8 cellular contexts compared by ENCODE assay signal in the genomic region with DNA sequence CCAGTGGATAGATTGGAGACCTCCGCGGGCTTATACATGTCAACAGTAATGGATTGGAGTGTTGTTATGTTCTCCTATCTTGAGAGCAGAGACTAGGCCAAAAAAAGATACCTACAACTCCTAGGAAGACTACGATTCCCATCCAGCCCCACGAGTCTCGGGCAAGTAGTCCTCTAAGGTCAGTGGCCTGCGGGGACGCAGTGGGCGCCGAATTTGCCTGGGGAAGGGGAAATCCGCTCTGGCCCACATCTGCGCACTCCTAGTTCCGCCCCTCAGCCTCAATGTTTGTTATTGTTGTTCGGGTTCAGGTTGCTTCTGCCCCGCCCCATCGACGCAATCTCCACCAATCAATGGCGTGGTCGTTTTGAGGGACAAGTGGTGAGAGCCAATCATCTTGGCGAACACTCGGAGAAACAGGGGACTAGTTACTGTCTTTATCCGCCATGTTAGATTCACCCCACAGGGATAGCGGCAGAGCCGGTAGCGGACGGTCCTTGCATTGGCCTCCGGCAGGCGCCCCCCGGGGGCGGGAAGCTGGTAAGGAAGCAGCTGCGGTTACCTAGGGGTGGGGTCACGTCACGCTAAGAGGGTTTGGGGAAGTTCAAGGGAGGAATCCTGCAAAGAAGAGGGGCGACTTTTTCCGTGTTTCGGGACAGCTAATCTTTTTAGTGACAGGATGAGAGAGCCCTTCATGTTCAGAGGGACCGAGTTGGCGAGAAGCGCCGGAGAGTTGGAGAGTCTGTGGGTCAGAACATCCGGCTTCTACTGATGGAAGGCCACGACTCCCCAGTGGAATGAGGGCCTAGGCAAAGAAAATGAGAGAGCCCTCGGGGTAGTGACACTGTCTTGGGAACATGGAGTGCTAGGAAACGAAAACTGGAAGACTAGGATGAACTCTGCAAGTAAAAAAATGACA. TPM values are rescaled to one million over a fixed set of nuclear protein-coding genes. Genes with fewer than 3 reads are reported as not detected.
A peak's percentile ranks its signal among the peaks of the same experiment; 100 is the strongest.
DNase-seq lines count a peak whose midpoint lies in the region; ATAC-seq and TF ChIP-seq lines count a peak whose summit lies in the region.

A gene with protein sequence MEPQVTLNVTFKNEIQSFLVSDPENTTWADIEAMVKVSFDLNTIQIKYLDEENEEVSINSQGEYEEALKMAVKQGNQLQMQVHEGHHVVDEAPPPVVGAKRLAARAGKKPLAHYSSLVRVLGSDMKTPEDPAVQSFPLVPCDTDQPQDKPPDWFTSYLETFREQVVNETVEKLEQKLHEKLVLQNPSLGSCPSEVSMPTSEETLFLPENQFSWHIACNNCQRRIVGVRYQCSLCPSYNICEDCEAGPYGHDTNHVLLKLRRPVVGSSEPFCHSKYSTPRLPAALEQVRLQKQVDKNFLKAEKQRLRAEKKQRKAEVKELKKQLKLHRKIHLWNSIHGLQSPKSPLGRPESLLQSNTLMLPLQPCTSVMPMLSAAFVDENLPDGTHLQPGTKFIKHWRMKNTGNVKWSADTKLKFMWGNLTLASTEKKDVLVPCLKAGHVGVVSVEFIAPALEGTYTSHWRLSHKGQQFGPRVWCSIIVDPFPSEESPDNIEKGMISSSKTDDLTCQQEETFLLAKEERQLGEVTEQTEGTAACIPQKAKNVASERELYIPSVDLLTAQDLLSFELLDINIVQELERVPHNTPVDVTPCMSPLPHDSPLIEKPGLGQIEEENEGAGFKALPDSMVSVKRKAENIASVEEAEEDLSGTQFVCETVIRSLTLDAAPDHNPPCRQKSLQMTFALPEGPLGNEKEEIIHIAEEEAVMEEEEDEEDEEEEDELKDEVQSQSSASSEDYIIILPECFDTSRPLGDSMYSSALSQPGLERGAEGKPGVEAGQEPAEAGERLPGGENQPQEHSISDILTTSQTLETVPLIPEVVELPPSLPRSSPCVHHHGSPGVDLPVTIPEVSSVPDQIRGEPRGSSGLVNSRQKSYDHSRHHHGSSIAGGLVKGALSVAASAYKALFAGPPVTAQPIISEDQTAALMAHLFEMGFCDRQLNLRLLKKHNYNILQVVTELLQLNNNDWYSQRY (plus strand): TSS at position 449 of the 916 bp plus-strand sequence. CDS start 4,586 bp downstream, outside the sequence.

- H3K27me3 ChIP-seq in PC-9 (ENCODE audit: insufficient read depth, low read depth), result no peaks in the 10 kb centered on the region
- H3K27me3 ChIP-seq in mucosa of stomach (ENCODE audit: control insufficient read depth, insufficient read depth, low read length), result no peaks in the 10 kb centered on the region

- H3K27ac ChIP-seq in PC-9, result peak within 1 kb of the TSS; percentile 95

- DNase-seq in DMS79 treated with DMSO at 0.1 percent for 48 hours (lab: John Stamatoyannopoulos, UW), result peak; percentile 97
- DNase-seq in KBM-7, result peak; percentile 100
- peak; percentile 93 for DNase-seq in PC-9
- peak; percentile 93 for DNase-seq in activated T-cell treated with anti-CD3 and anti-CD28 coated beads, Interleukin-2, amount 50 U/mL, for 1 hour
- DNase-seq in stimulated activated CD8-positive, alpha-beta memory T cell treated with anti-CD3 and anti-CD28 coated beads, Interleukin-7, amount 100 ng/mL, for 1 hour (ENCODE audit: low read depth in 2 of 2), result peak; percentile 86 to 89

- H3K4me2 ChIP-seq in PC-9, result peak within 1 kb of the TSS; percentile 90

- no peaks in the 10 kb centered on the region for H3K9me3 ChIP-seq in PC-9 (ENCODE audit: insufficient read depth, low read depth)
- no peaks in the 10 kb centered on the region for H3K9me3 ChIP-seq in mucosa of stomach (ENCODE audit: control insufficient read depth, low read length)

- ATAC-seq in GM21723 (IDR thresholded peaks at IDR 0.05; ENCODE audit: unreplicated experiment) (peak; percentile 71), esophagus mucosa (peak; percentile 88)

- H2AFZ ChIP-seq in PC-9, result peak within 1 kb of the TSS; percentile 92

- POLR2A ChIA-PET in PC-9 (lab: Charles Lee; ENCODE audit: unreplicated experiment), result interaction anchor here (0.6 to 1.2 kb wide), 3 partner anchors 74 to 173 kb away, joined by 4 to 20 read pairs (median 7); partner anchors contain the start of gene RPL27

- CTCF ChIA-PET in PC-9 (lab: Charles Lee), result no interaction called here

- peak within 1 kb of the TSS; percentile 99 for H3K9ac ChIP-seq in mucosa of stomach (ENCODE audit: low read length)

- H3K36me3 ChIP-seq in PC-9 (ENCODE audit: low read depth), result peaks cover 11% of the 10 kb centered on the region
- H3K36me3 ChIP-seq in mucosa of stomach (ENCODE audit: control insufficient read depth, insufficient read depth, low read length), result no peaks in the 10 kb centered on the region

- peaks cover 17% of the 10 kb centered on the region for H4K20me1 ChIP-seq in PC-9 (ENCODE audit: insufficient read depth)

- no TSS peak for BruUV-seq in PC-9 (replicated peaks; lab: Mats Ljungman, UMichigan)

- H3K4me3 ChIP-seq in PC-9 (peak within 1 kb of the TSS; percentile 71), mucosa of stomach (ENCODE audit: low read length) (peak within 1 kb of the TSS; percentile 95)

- TF ChIP-seq CTCF in PC-9 (conservative IDR thresholded peaks at IDR 0.05), result no peak

- H3K9me2 ChIP-seq in PC-9 (ENCODE audit: insufficient read depth), result no peaks in the 10 kb centered on the region

- intact Hi-C loops in PC-9 (cut with micrococcal nuclease; ENCODE audit: unreplicated experiment), result loop anchor here (1.0 to 2.0 kb wide), 2 partner anchors 46 to 150 kb away; partner anchors contain the start of gene BRCA1

- H3K4me1 ChIP-seq in PC-9 (replicated peaks; ENCODE audit: insufficient read depth), result peaks cover 14% of the 10 kb centered on the region
- peaks cover 31% of the 10 kb centered on the region for H3K4me1 ChIP-seq in mucosa of stomach (ENCODE audit: control insufficient read depth, insufficient read depth, low read length)

- in situ Hi-C loops in KBM-7 (cut with MboI; ENCODE audit: low pct_unique_long_range_greater_than_20kb, low sequenced_read_pairs), result no loop called here

- peaks cover 66% of the 10 kb centered on the region for H3K79me2 ChIP-seq in PC-9 (ENCODE audit: low read depth)

- peaks cover 43% of the 10 kb centered on the region for H3F3A ChIP-seq in PC-9 (ENCODE audit: insufficient read depth, low read depth)

RNA-seq across cellular contexts. Expression of the gene that starts here (rescaled TPM):
- total RNA-seq in PC-9 (2021) (80.5 and 93.7 TPM in 2 replicates), esophagus mucosa (32.7 TPM)

Comparison
In these comparisons a context has a peak if more than half of its experiments do, and no peak if none do; other contexts are left out.
1. Peak in every context shown above with its lines: DNase-seq, ATAC-seq, H3K4me3 ChIP-seq and H3K27ac ChIP-seq.